Comparison of ENCODE assay signal across 17 cellular contexts in genomic region chr2:29064746-29065478, GRCh38. TPM values are rescaled to one million over a fixed set of nuclear protein-coding genes. Genes with fewer than 3 reads are reported as not detected.
DNase-seq lines count a peak whose midpoint lies in the region; ATAC-seq and TF ChIP-seq lines count a peak whose summit lies in the region.
"Had no signal": no experiment of that assay in that cellular context is flagged by ENCODE, and none has a peak within 500 bp of the region (broad histone marks: within the 10 kb centered on the region; RNA-seq: fewer than 3 reads in every experiment).

No MANE protein-coding gene starts in this region.

- TF ChIP-seq POLR2A in gastrocnemius medialis (IDR thresholded peaks at IDR 0.05), result no peak

- no peaks in the 10 kb centered on the region for H3K9me2 ChIP-seq in MM.1S (replicated peaks; ENCODE audit: insufficient read depth, low read length)

- peak overlapping the region; percentile 49 for H3K27ac ChIP-seq in HUES48 (ENCODE audit: low read depth, low read length)
- H3K27ac ChIP-seq in coronary artery, result peak overlapping the region in 1 of 2 donors; percentile 78
- H3K27ac ChIP-seq in lower lobe of right lung, result peak overlapping the region; percentile 11
- peak overlapping the region in 3 of 4 donors; percentile 27 to 50 (median 50) for H3K27ac ChIP-seq in gastrocnemius medialis
- H3K27ac ChIP-seq in MM.1S (ENCODE audit: low read length), result no peak overlapping the region

- no peak for ATAC-seq in lower lobe of right lung
- no peak for ATAC-seq in gastrocnemius medialis
- ATAC-seq in GM19452 (IDR thresholded peaks at IDR 0.05; ENCODE audit: unreplicated experiment), result no peak
- no peak for ATAC-seq in stimulated activated effector memory CD8-positive, alpha-beta T cell treated with anti-CD3 and anti-CD28 coated beads, Interleukin-12 subunit alpha, Interleukin-12 subunit beta, amount 100 ng/mL, for 72 hours
- ATAC-seq: activated CD8-positive, alpha-beta T cell treated with anti-CD3 and anti-CD28 coated beads, Interleukin-2, amount 10 ng/mL, durations not matched to agents 7 days and 5 days; T-helper 17 cell had no signal

- H3K4me3 Mint-ChIP-seq in stimulated activated effector memory CD8-positive, alpha-beta T cell treated with anti-CD3 and anti-CD28 coated beads, Interleukin-12 subunit alpha, Interleukin-12 subunit beta, amount 100 ng/mL, for 72 hours, result no peak overlapping the region
- H3K4me3 Mint-ChIP-seq: activated CD8-positive, alpha-beta T cell treated with anti-CD3 and anti-CD28 coated beads, Interleukin-2, amount 10 ng/mL, durations not matched to agents 7 days and 5 days; B cell; memory B cell; T-helper 17 cell had no signal

- peaks cover 2% of the 10 kb centered on the region for H3K4me1 Mint-ChIP-seq in stimulated activated effector memory CD8-positive, alpha-beta T cell treated with anti-CD3 and anti-CD28 coated beads, Interleukin-12 subunit alpha, Interleukin-12 subunit beta, amount 100 ng/mL, for 72 hours
- H3K4me1 Mint-ChIP-seq: B cell, memory B cell, T-helper 17 cell had no signal

- H3K9me3 Mint-ChIP-seq in stimulated activated effector memory CD8-positive, alpha-beta T cell treated with anti-CD3 and anti-CD28 coated beads, Interleukin-12 subunit alpha, Interleukin-12 subunit beta, amount 100 ng/mL, for 72 hours, result no peaks in the 10 kb centered on the region
- H3K9me3 Mint-ChIP-seq: memory B cell had no signal

- no peaks in the 10 kb centered on the region for H4K20me1 ChIP-seq in MM.1S (ENCODE audit: insufficient read depth, low read length)

- H3K4me1 ChIP-seq in HUES48 (ENCODE audit: control insufficient read depth, insufficient read depth, low read length), result peaks cover 13% of the 10 kb centered on the region
- H3K4me1 ChIP-seq in lower lobe of right lung, result peaks cover 24% of the 10 kb centered on the region
- peaks cover 24 to 27% of the 10 kb centered on the region in 2 donors for H3K4me1 ChIP-seq in gastrocnemius medialis
- no peaks in the 10 kb centered on the region for H3K4me1 ChIP-seq in MM.1S (ENCODE audit: low read length)

- H3K9me3 ChIP-seq in HUES48 (ENCODE audit: control insufficient read depth, insufficient read depth, low read length) (no peaks in the 10 kb centered on the region), lower lobe of right lung (no peaks in the 10 kb centered on the region), gastrocnemius medialis (no peaks in the 10 kb centered on the region), MM.1S (replicated peaks; ENCODE audit: insufficient read depth, low read length) (no peaks in the 10 kb centered on the region)

- no peak overlapping the region for H3K4me2 ChIP-seq in MM.1S (ENCODE audit: low read depth, low read length)

- no peaks in the 10 kb centered on the region for H3K27me3 ChIP-seq in HUES48 (ENCODE audit: control insufficient read depth, insufficient read depth, low read length)
- H3K27me3 ChIP-seq in lower lobe of right lung (ENCODE audit: low read depth), result no peaks in the 10 kb centered on the region
- no peaks in the 10 kb centered on the region for H3K27me3 ChIP-seq in gastrocnemius medialis
- no peaks in the 10 kb centered on the region for H3K27me3 ChIP-seq in MM.1S (replicated peaks; ENCODE audit: insufficient read depth, low read length)

- no peaks in the 10 kb centered on the region for H3K36me3 Mint-ChIP-seq in stimulated activated effector memory CD8-positive, alpha-beta T cell treated with anti-CD3 and anti-CD28 coated beads, Interleukin-12 subunit alpha, Interleukin-12 subunit beta, amount 100 ng/mL, for 72 hours
- H3K36me3 Mint-ChIP-seq: memory B cell had no signal

- TF ChIP-seq CTCF in coronary artery (IDR thresholded peaks at IDR 0.05) (no peak), lower lobe of right lung (IDR thresholded peaks at IDR 0.05) (no peak), gastrocnemius medialis (IDR thresholded peaks at IDR 0.05 in 4 of 5, conservative IDR thresholded peaks at IDR 0.05 in 1 of 5) (no peak), MM.1S (IDR thresholded peaks at IDR 0.05; ENCODE audit: low read length) (no peak)

- no peak overlapping the region for H2AFZ ChIP-seq in MM.1S (ENCODE audit: low read length)

- no peak overlapping the region for H3K27ac Mint-ChIP-seq in stimulated activated effector memory CD8-positive, alpha-beta T cell treated with anti-CD3 and anti-CD28 coated beads, Interleukin-12 subunit alpha, Interleukin-12 subunit beta, amount 100 ng/mL, for 72 hours
- H3K27ac Mint-ChIP-seq: activated CD8-positive, alpha-beta T cell treated with anti-CD3 and anti-CD28 coated beads, Interleukin-2, amount 10 ng/mL, durations not matched to agents 7 days and 5 days; B cell; memory B cell; T-helper 17 cell had no signal

- DNase-seq in coronary artery (ENCODE audit: low spot score), result no peak
- DNase-seq in lower lobe of right lung, result no peak
- no peak for DNase-seq in gastrocnemius medialis
- no peak for DNase-seq in MM.1S
- DNase-seq in NCI-H2196 treated with DMSO at 0.1 percent for 48 hours (lab: John Stamatoyannopoulos, UW; ENCODE audit: unreplicated experiment), result no peak
- no peak for DNase-seq in stimulated activated effector memory CD8-positive, alpha-beta T cell treated with anti-CD3 and anti-CD28 coated beads, Interleukin-12 subunit alpha, Interleukin-12 subunit beta, amount 100 ng/mL, for 72 hours (ENCODE audit: low spot score in 2 of 2)
- DNase-seq: activated CD8-positive, alpha-beta T cell treated with anti-CD3 and anti-CD28 coated beads, Interleukin-2, amount 10 ng/mL, durations not matched to agents 7 days and 5 days; activated naive CD4-positive, alpha-beta T cell treated with anti-CD3 and anti-CD28 coated beads, Interleukin-2, amount 50 U/mL, for 16 hours; Kasumi-1; NCI-H2081 treated with DMSO at 0.1 percent for 48 hours; OCI-M1; T-helper 17 cell had no signal

- intact Hi-C loops in lower lobe of right lung (cut with DNase I), result no loop called here
- intact Hi-C loops in gastrocnemius medialis (cut with DNase I; ENCODE audit: low total_unique reads), result no loop called here

- in situ Hi-C loops in gastrocnemius medialis (cut with MboI; ENCODE audit: low sequenced_read_pairs in 4 of 4), result no loop called here

- no peak overlapping the region for H3K4me3 ChIP-seq in HUES48 (ENCODE audit: low read depth, low read length)
- H3K4me3 ChIP-seq in coronary artery, result peak overlapping the region; percentile 16
- H3K4me3 ChIP-seq in lower lobe of right lung, result no peak overlapping the region
- H3K4me3 ChIP-seq in gastrocnemius medialis, result no peak overlapping the region
- H3K4me3 ChIP-seq in MM.1S (ENCODE audit: low read length), result no peak overlapping the region

- H3K36me3 ChIP-seq in HUES48 (ENCODE audit: control insufficient read depth, insufficient read depth, low read length) (no peaks in the 10 kb centered on the region), lower lobe of right lung (no peaks in the 10 kb centered on the region), gastrocnemius medialis (no peaks in the 10 kb centered on the region), MM.1S (replicated peaks; ENCODE audit: insufficient read depth, low read length) (no peaks in the 10 kb centered on the region)

- no peak overlapping the region for H3K9ac ChIP-seq in HUES48 (ENCODE audit: low read depth, low read length)
- H3K9ac ChIP-seq in MM.1S (ENCODE audit: low read length), result no peak overlapping the region

- H3K79me2 ChIP-seq in MM.1S (ENCODE audit: low read length), result no peaks in the 10 kb centered on the region

- H3F3A ChIP-seq in MM.1S (ENCODE audit: insufficient read depth, low read length), result no peaks in the 10 kb centered on the region

RNA-seq across cellular contexts. Expression of gene PCARE, which starts 9.4 kb away (rescaled TPM):
- total RNA-seq in lower lobe of right lung (0.95 TPM), gastrocnemius medialis (1 to 10 TPM in 1 of 4 donors, under 1 TPM in 2, not detected in 1; 0.03 to 1.3 (median 0.36) TPM)
- total RNA-seq: activated CD8-positive, alpha-beta T cell treated with anti-CD3 and anti-CD28 coated beads, Interleukin-2, amount 10 ng/mL, durations not matched to agents 7 days and 5 days; B cell; dermis microvascular lymphatic vessel endothelial cell; T-helper 17 cell had no signal

RNA-seq across cellular contexts. Expression of gene CLIP4, which starts 50.3 kb away (rescaled TPM):
- 64.6 TPM for total RNA-seq in lower lobe of right lung
- 100 to 1,000 TPM; 200 to 422 (median 265) TPM for total RNA-seq in gastrocnemius medialis
